Comparison of ENCODE assay signal across 1 cellular context in the genomic region with DNA sequence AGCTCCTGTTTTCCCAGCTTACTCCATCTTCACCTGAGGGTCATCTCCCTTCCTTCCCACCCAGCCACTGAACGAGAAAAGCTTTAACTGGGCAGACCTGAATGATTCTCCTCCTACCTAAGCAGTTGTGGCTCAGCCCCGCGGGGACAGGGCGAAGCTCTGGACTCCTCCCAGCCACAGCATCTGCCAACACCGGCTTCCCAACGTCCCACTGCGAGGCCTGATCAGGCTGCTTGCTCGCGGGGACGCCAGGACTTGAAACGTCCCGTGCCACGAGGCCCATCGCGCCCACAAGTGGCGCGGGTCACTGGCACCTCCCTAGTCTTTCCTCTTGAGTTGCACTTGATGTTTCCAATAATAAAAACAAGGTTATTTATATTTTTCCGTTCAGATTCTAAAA.
TF ChIP-seq lines count a peak whose summit lies in the region.

A gene with protein sequence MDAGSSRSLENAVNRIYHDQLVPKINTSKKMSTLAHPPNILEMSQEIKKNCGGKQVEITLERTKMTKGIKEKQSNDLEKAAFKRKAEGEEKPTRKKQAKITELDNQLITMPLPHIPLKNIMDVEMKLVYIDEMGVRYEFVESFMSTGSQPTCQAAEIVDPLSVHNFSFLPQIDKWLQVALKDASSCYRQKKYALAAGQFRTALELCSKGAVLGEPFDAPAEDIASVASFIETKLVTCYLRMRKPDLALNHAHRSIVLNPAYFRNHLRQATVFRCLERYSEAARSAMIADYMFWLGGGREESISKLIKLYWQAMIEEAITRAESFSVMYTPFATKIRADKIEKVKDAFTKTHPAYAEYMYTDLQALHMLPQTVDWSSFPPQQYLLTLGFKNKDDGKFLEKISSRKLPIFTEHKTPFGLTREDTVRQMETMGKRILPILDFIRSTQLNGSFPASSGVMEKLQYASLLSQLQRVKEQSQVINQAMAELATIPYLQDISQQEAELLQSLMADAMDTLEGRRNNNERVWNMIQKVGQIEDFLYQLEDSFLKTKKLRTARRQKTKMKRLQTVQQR (minus strand): TSS at position 250 of the 400 bp plus-strand sequence. CDS start 23,504 bp downstream, outside the sequence.

TF ChIP-seq in H1, 55 proteins besides CTCF, POLR2A, EP300 and RAD21:
- no peak for TF ChIP-seq BACH1 (IDR thresholded peaks at IDR 0.05; ENCODE audit: low read length)
- no peak for TF ChIP-seq NANOG (IDR thresholded peaks at IDR 0.05; ENCODE audit: insufficient read depth, low read depth, low read length, poor library complexity, severe bottlenecking)
- TF ChIP-seq SIN3A (conservative IDR thresholded peaks at IDR 0.05 in 1 of 2, IDR thresholded peaks at IDR 0.05 in 1 of 2; ENCODE audit: low read depth in 1 of 2, low read length in 2 of 2): no peak
- no peak for TF ChIP-seq RFX5 (IDR thresholded peaks at IDR 0.05; ENCODE audit: borderline replicate concordance, low read depth, low read length)
- TF ChIP-seq SP2 (IDR thresholded peaks at IDR 0.05; ENCODE audit: low read length): no peak
- TF ChIP-seq ASH2L (IDR thresholded peaks at IDR 0.05; ENCODE audit: low read length): no peak
- TF ChIP-seq CHD2 (IDR thresholded peaks at IDR 0.05; ENCODE audit: low read length): no peak
- TF ChIP-seq TAF7 (optimal IDR thresholded peaks at IDR 0.05; ENCODE audit: borderline replicate concordance, low read depth, low read length): no peak
- TF ChIP-seq SP1 (IDR thresholded peaks at IDR 0.05; ENCODE audit: low read depth, low read length): no peak
- TF ChIP-seq TAF1 (IDR thresholded peaks at IDR 0.05; ENCODE audit: low read depth, low read length): no peak
